ENCODE assay signal across 1 cellular context in genomic region chr5:132257131-132258101, GRCh38.
TF ChIP-seq lines count a peak whose summit lies in the region.

A gene with protein sequence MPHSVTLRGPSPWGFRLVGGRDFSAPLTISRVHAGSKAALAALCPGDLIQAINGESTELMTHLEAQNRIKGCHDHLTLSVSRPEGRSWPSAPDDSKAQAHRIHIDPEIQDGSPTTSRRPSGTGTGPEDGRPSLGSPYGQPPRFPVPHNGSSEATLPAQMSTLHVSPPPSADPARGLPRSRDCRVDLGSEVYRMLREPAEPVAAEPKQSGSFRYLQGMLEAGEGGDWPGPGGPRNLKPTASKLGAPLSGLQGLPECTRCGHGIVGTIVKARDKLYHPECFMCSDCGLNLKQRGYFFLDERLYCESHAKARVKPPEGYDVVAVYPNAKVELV (plus strand): TSS chr5:132257696. CDS start chr5:132257735, 39 bp downstream.

TF ChIP-seq in K562, 482 proteins besides CTCF, POLR2A, EP300 and RAD21 (continued from another document and continues in another):
- TF ChIP-seq, protein P1, sequence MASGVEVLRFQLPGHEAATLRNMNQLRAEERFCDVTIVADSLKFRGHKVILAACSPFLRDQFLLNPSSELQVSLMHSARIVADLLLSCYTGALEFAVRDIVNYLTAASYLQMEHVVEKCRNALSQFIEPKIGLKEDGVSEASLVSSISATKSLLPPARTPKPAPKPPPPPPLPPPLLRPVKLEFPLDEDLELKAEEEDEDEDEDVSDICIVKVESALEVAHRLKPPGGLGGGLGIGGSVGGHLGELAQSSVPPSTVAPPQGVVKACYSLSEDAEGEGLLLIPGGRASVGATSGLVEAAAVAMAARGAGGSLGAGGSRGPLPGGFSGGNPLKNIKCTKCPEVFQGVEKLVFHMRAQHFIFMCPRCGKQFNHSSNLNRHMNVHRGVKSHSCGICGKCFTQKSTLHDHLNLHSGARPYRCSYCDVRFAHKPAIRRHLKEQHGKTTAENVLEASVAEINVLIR (CRISPR knock-in tag; IDR thresholded peaks at IDR 0.05): no peak
- TF ChIP-seq, protein P2, sequence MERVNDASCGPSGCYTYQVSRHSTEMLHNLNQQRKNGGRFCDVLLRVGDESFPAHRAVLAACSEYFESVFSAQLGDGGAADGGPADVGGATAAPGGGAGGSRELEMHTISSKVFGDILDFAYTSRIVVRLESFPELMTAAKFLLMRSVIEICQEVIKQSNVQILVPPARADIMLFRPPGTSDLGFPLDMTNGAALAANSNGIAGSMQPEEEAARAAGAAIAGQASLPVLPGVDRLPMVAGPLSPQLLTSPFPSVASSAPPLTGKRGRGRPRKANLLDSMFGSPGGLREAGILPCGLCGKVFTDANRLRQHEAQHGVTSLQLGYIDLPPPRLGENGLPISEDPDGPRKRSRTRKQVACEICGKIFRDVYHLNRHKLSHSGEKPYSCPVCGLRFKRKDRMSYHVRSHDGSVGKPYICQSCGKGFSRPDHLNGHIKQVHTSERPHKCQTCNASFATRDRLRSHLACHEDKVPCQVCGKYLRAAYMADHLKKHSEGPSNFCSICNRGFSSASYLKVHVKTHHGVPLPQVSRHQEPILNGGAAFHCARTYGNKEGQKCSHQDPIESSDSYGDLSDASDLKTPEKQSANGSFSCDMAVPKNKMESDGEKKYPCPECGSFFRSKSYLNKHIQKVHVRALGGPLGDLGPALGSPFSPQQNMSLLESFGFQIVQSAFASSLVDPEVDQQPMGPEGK (CRISPR knock-in tag; IDR thresholded peaks at IDR 0.05; ENCODE audit: borderline replicate concordance): no peak
- TF ChIP-seq ATF1 (CRISPR knock-in tag; IDR thresholded peaks at IDR 0.05) (no peak), ATF1 (tag; IDR thresholded peaks at IDR 0.05) (no peak), RREB1 (CRISPR knock-in tag; IDR thresholded peaks at IDR 0.05) (no peak), VEZF1 (CRISPR knock-in tag; IDR thresholded peaks at IDR 0.05) (peak; percentile 30; the same call in 1 of the 2 replicates), CHD1 (IDR thresholded peaks at IDR 0.05; ENCODE audit: low read length) (peak; percentile 49), ZNF696 (CRISPR knock-in tag; conservative IDR thresholded peaks at IDR 0.05) (no peak), THRA (IDR thresholded peaks at IDR 0.05) (no peak), XRCC3 (IDR thresholded peaks at IDR 0.05) (no peak), C11orf30 (IDR thresholded peaks at IDR 0.05; ENCODE audit: low read depth) (no peak), HCFC1 (IDR thresholded peaks at IDR 0.05; ENCODE audit: low read depth, low read length) (no peak), SMAD4 (CRISPR knock-in tag; conservative IDR thresholded peaks at IDR 0.05) (peak; percentile 32; the same call in 1 of the 2 replicates), MBD1 (CRISPR knock-in tag; IDR thresholded peaks at IDR 0.05) (no peak), ZNF274 (IDR thresholded peaks at IDR 0.05; ENCODE audit: borderline replicate concordance, low read depth, low read length) (no peak), IRF1 (CRISPR knock-in tag; IDR thresholded peaks at IDR 0.05; ENCODE audit: borderline replicate concordance) (no peak), ZNF3 (CRISPR knock-in tag; IDR thresholded peaks at IDR 0.05) (no peak), BHLHE40 (IDR thresholded peaks at IDR 0.05; ENCODE audit: low read length) (no peak), RB1 (IDR thresholded peaks at IDR 0.05; ENCODE audit: low read depth) (0 out of 2 replicates have a peak, but pooled peaks have one; percentile 6), MIER1 (IDR thresholded peaks at IDR 0.05; ENCODE audit: low read depth) (no peak), FOXJ2 (tag; IDR thresholded peaks at IDR 0.05) (no peak), ZNF12 (CRISPR knock-in tag; IDR thresholded peaks at IDR 0.05) (no peak), NCOA2 (IDR thresholded peaks at IDR 0.05; ENCODE audit: partially characterized antibody in 2 of 2) (no peak)
- TF ChIP-seq, protein P3, sequence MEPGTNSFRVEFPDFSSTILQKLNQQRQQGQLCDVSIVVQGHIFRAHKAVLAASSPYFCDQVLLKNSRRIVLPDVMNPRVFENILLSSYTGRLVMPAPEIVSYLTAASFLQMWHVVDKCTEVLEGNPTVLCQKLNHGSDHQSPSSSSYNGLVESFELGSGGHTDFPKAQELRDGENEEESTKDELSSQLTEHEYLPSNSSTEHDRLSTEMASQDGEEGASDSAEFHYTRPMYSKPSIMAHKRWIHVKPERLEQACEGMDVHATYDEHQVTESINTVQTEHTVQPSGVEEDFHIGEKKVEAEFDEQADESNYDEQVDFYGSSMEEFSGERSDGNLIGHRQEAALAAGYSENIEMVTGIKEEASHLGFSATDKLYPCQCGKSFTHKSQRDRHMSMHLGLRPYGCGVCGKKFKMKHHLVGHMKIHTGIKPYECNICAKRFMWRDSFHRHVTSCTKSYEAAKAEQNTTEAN (CRISPR knock-in tag; IDR thresholded peaks at IDR 0.05): no peak
- TF ChIP-seq, protein P4, sequence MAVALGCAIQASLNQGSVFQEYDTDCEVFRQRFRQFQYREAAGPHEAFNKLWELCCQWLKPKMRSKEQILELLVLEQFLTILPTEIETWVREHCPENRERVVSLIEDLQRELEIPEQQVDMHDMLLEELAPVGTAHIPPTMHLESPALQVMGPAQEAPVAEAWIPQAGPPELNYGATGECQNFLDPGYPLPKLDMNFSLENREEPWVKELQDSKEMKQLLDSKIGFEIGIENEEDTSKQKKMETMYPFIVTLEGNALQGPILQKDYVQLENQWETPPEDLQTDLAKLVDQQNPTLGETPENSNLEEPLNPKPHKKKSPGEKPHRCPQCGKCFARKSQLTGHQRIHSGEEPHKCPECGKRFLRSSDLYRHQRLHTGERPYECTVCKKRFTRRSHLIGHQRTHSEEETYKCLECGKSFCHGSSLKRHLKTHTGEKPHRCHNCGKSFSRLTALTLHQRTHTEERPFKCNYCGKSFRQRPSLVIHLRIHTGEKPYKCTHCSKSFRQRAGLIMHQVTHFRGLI (CRISPR knock-in tag; IDR thresholded peaks at IDR 0.05): no peak
- TF ChIP-seq, protein P5, sequence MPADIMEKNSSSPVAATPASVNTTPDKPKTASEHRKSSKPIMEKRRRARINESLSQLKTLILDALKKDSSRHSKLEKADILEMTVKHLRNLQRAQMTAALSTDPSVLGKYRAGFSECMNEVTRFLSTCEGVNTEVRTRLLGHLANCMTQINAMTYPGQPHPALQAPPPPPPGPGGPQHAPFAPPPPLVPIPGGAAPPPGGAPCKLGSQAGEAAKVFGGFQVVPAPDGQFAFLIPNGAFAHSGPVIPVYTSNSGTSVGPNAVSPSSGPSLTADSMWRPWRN (IDR thresholded peaks at IDR 0.05; ENCODE audit: low read depth): no peak
- TF ChIP-seq, protein P6, sequence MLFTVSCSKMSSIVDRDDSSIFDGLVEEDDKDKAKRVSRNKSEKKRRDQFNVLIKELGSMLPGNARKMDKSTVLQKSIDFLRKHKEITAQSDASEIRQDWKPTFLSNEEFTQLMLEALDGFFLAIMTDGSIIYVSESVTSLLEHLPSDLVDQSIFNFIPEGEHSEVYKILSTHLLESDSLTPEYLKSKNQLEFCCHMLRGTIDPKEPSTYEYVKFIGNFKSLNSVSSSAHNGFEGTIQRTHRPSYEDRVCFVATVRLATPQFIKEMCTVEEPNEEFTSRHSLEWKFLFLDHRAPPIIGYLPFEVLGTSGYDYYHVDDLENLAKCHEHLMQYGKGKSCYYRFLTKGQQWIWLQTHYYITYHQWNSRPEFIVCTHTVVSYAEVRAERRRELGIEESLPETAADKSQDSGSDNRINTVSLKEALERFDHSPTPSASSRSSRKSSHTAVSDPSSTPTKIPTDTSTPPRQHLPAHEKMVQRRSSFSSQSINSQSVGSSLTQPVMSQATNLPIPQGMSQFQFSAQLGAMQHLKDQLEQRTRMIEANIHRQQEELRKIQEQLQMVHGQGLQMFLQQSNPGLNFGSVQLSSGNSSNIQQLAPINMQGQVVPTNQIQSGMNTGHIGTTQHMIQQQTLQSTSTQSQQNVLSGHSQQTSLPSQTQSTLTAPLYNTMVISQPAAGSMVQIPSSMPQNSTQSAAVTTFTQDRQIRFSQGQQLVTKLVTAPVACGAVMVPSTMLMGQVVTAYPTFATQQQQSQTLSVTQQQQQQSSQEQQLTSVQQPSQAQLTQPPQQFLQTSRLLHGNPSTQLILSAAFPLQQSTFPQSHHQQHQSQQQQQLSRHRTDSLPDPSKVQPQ (CRISPR knock-in tag; IDR thresholded peaks at IDR 0.05; ENCODE audit: borderline replicate concordance): no peak
